ENCODE assay signal across 2 cellular contexts in genomic region chr20:2816583-2817340, GRCh38.
TF ChIP-seq lines count a peak whose summit lies in the region.

No MANE protein-coding gene starts in this region.

TF ChIP-seq in HCT116, 20 proteins besides CTCF, POLR2A, EP300 and RAD21:
- TF ChIP-seq REST (IDR thresholded peaks at IDR 0.05; ENCODE audit: low read depth) (no peak), MAX (IDR thresholded peaks at IDR 0.05) (no peak), EZH2phosphoT487 (IDR thresholded peaks at IDR 0.05; ENCODE audit: borderline replicate concordance) (no peak), EZH2 (IDR thresholded peaks at IDR 0.05) (no peak), ZBTB33 (IDR thresholded peaks at IDR 0.05; ENCODE audit: extremely low read depth, insufficient replicate concordance, low read length) (no peak), CEBPB (IDR thresholded peaks at IDR 0.05; ENCODE audit: low read depth) (no peak), SIN3A (IDR thresholded peaks at IDR 0.05; ENCODE audit: low read depth) (no peak), TCF7L2 (IDR thresholded peaks at IDR 0.05; ENCODE audit: borderline replicate concordance, extremely low read depth, insufficient read depth, insufficient read length) (no peak), ZFX (IDR thresholded peaks at IDR 0.05) (no peak), ELF1 (IDR thresholded peaks at IDR 0.05; ENCODE audit: borderline replicate concordance, low read depth) (no peak), JUND (IDR thresholded peaks at IDR 0.05) (no peak), FOSL1 (IDR thresholded peaks at IDR 0.05; ENCODE audit: low read depth) (no peak), SRF (IDR thresholded peaks at IDR 0.05; ENCODE audit: low read depth) (no peak), CBX3 (IDR thresholded peaks at IDR 0.05; ENCODE audit: low read depth) (no peak), SP1 (IDR thresholded peaks at IDR 0.05; ENCODE audit: low read depth) (no peak)

TF ChIP-seq in H1, 55 proteins besides CTCF, POLR2A, EP300 and RAD21:
- no peak for TF ChIP-seq PHF8 (conservative IDR thresholded peaks at IDR 0.05; ENCODE audit: low read depth, low read length)
- no peak for TF ChIP-seq ATF3 (IDR thresholded peaks at IDR 0.05; ENCODE audit: insufficient read depth, low read depth, low read length)
- TF ChIP-seq MAX (IDR thresholded peaks at IDR 0.05), result 0 out of 2 replicates have a peak, but pooled peaks have one; percentile 14
